17 cellular contexts compared by ENCODE assay signal in the genomic region with DNA sequence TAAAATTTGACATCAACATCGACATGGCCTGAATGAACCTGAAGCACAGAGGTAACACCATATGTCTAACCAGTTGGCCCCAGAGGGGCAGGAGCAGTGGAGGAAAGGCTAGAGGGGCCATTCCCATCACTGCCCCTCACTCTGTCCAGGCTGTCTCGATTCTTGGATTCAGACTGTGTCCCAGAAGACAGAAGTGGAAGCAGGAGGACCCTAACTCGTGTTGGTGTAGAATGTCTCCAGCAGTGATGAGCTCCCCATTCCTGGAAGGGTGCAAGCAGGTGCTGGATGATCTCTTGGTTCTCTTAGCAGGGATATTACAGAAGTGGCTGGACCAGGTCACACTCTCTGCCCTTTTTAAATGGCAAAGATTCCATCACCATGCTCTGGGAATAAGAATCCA. TPM values are rescaled to one million over a fixed set of nuclear protein-coding genes. Genes with fewer than 3 reads are reported as not detected.
DNase-seq lines count a peak whose midpoint lies in the region; ATAC-seq and TF ChIP-seq lines count a peak whose summit lies in the region.
"Had no signal": no experiment of that assay in that cellular context is flagged by ENCODE, and none has a peak within 500 bp of the region (broad histone marks: within the 10 kb centered on the region; RNA-seq: fewer than 3 reads in every experiment).

No MANE protein-coding gene starts in this region.

- TF ChIP-seq CTCF in coronary artery (IDR thresholded peaks at IDR 0.05) = no peak

- ATAC-seq in HG03378 (IDR thresholded peaks at IDR 0.05; ENCODE audit: unreplicated experiment) = no peak
- ATAC-seq: HCT116 had no signal

- H3K4me3 ChIP-seq in coronary artery = no peak overlapping the region

- H3K27ac ChIP-seq in coronary artery = no peak overlapping the region
- H3K27ac ChIP-seq: HL-60 had no signal

- DNase-seq in activated CD8-positive, alpha-beta memory T cell treated with anti-CD3 and anti-CD28 coated beads, Interleukin-2, amount 50 U/mL, for 48 hours = peak; percentile 8
- no peak for DNase-seq in activated CD8-positive, alpha-beta memory T cell treated with anti-CD3 and anti-CD28 coated beads for 24 hours
- DNase-seq in coronary artery (ENCODE audit: low spot score) (peak; percentile 35), mesenteric fat pad (ENCODE audit: low spot score) (peak; percentile 67), SW 1271 (lab: John Stamatoyannopoulos, UW) (no peak), Kasumi-1 (lab: John Stamatoyannopoulos, UW) (no peak)
- DNase-seq: 8988T; C1 segment of cervical spinal cord; CD4-positive, CD25-positive, alpha-beta regulatory T cell; CD8-positive, alpha-beta memory T cell; COR-L47; GOT3; H7; HFFc6 had no signal

RNA-seq across cellular contexts. Expression of gene IQSEC1, which starts 59.8 kb away (rescaled TPM):
- total RNA-seq in mesenteric fat pad = 70.1 TPM

Comparison
In these comparisons a context has a peak if more than half of its experiments do, and no peak if none do; other contexts are left out.
1. DNase-seq: peak in activated CD8-positive, alpha-beta memory T cell treated with anti-CD3 and anti-CD28 coated beads, Interleukin-2, amount 50 U/mL, for 48 hours (single experiment), coronary artery (single experiment) and mesenteric fat pad (single experiment); none in activated CD8-positive, alpha-beta memory T cell treated with anti-CD3 and anti-CD28 coated beads for 24 hours (single experiment), SW 1271 (0 of 2) and Kasumi-1 (0 of 2).